In the genomic region with DNA sequence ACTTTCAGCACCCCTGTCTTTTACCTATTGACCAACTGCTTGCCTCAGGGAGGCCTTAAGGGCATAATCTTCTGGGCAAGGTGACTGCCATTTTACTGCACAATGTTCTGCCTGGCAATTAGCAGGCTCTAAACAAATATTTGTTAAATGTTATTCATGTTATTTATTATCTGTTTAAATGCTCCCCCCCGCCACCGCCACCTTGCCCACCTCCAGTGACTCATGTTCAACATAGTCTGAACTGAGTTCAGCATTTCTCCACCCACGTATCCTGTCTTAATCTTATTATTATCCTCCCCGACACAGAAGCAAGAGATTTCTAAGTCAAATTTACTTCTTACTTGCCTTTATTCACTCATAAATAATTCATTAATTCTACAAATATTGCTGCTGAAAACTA, we compare ENCODE assay signal across 19 cellular contexts.
DNase-seq lines count a peak whose midpoint lies in the region; ATAC-seq and TF ChIP-seq lines count a peak whose summit lies in the region.
"Had no signal": no experiment of that assay in that cellular context is flagged by ENCODE, and none has a peak within 500 bp of the region (broad histone marks: within the 10 kb centered on the region; RNA-seq: fewer than 3 reads in every experiment).

No MANE protein-coding gene starts in this region.

- TF ChIP-seq CTCF in activated CD8-positive, alpha-beta T cell treated with anti-CD3 and anti-CD28 coated beads for 36 hours (IDR thresholded peaks at IDR 0.05), result no peak

- intact Hi-C loops in activated CD8-positive, alpha-beta T cell treated with anti-CD3 and anti-CD28 coated beads for 36 hours (cut with micrococcal nuclease), result no loop called here
- intact Hi-C loops in head of caudate nucleus (cut with DNase I), result no loop called here

- no peaks in the 10 kb centered on the region for H3K27me3 Mint-ChIP-seq in activated CD8-positive, alpha-beta T cell treated with anti-CD3 and anti-CD28 coated beads for 36 hours
- no peaks in the 10 kb centered on the region for H3K27me3 Mint-ChIP-seq in activated CD8-positive, alpha-beta T cell treated with anti-CD3 and anti-CD28 coated beads, Interleukin-2, amount 10 ng/mL, durations not matched to agents 7 days and 5 days (ENCODE audit: low read depth)
- H3K27me3 Mint-ChIP-seq: B cell had no signal

- H3K27ac Mint-ChIP-seq in activated CD8-positive, alpha-beta T cell treated with anti-CD3 and anti-CD28 coated beads for 36 hours, result no peak overlapping the region
- H3K27ac Mint-ChIP-seq in activated CD8-positive, alpha-beta T cell treated with anti-CD3 and anti-CD28 coated beads, Interleukin-2, amount 10 ng/mL, durations not matched to agents 7 days and 5 days, result no peak overlapping the region
- H3K27ac Mint-ChIP-seq: B cell, CD14-positive monocyte, H9, HFFc6 had no signal

- no peak overlapping the region for H3K4me3 Mint-ChIP-seq in activated CD8-positive, alpha-beta T cell treated with anti-CD3 and anti-CD28 coated beads for 36 hours
- H3K4me3 Mint-ChIP-seq in activated CD8-positive, alpha-beta T cell treated with anti-CD3 and anti-CD28 coated beads, Interleukin-2, amount 10 ng/mL, durations not matched to agents 7 days and 5 days, result no peak overlapping the region
- H3K4me3 Mint-ChIP-seq: B cell, CD14-positive monocyte, H9, HFFc6 had no signal

- POLR2A ChIA-PET in activated CD8-positive, alpha-beta T cell treated with anti-CD3 and anti-CD28 coated beads for 36 hours (lab: Charles Lee), result no interaction called here
- POLR2A ChIA-PET in activated CD8-positive, alpha-beta T cell treated with anti-CD3 and anti-CD28 coated beads, Interleukin-2, amount 10 ng/mL, durations not matched to agents 7 days and 5 days (lab: Charles Lee), result no interaction called here

- no peaks in the 10 kb centered on the region for H3K36me3 Mint-ChIP-seq in activated CD8-positive, alpha-beta T cell treated with anti-CD3 and anti-CD28 coated beads for 36 hours (ENCODE audit: low read depth)
- no peaks in the 10 kb centered on the region for H3K36me3 Mint-ChIP-seq in activated CD8-positive, alpha-beta T cell treated with anti-CD3 and anti-CD28 coated beads, Interleukin-2, amount 10 ng/mL, durations not matched to agents 7 days and 5 days (ENCODE audit: low read depth)
- H3K36me3 Mint-ChIP-seq: CD14-positive monocyte had no signal

- peak; percentile 6 for DNase-seq in activated CD8-positive, alpha-beta T cell treated with anti-CD3 and anti-CD28 coated beads for 36 hours
- no peak for DNase-seq in activated CD8-positive, alpha-beta T cell treated with anti-CD3 and anti-CD28 coated beads, Interleukin-2, amount 10 ng/mL, durations not matched to agents 7 days and 5 days
- peak; percentile 64 for DNase-seq in NCI-H69 (lab: John Stamatoyannopoulos, UW)
- DNase-seq in head of caudate nucleus, result peak in 31 of 42 donors; percentile 3 to 73 (median 34)
- DNase-seq in renal cortical epithelial cell (ENCODE audit: low read depth), result peak; percentile 23
- no peak for DNase-seq in NCI-H510A (lab: John Stamatoyannopoulos, UW)
- DNase-seq in retina, result no peak
- DNase-seq: DMS79, H9, HFFc6, Karpas-422, MG63, NCI-H1436, NCI-H187 treated with DMSO at 0.1 percent for 48 hours, NCI-H2107 had no signal

- H3K4me1 Mint-ChIP-seq in activated CD8-positive, alpha-beta T cell treated with anti-CD3 and anti-CD28 coated beads for 36 hours (ENCODE audit: low read depth), result peaks cover 2% of the 10 kb centered on the region
- H3K4me1 Mint-ChIP-seq in activated CD8-positive, alpha-beta T cell treated with anti-CD3 and anti-CD28 coated beads, Interleukin-2, amount 10 ng/mL, durations not matched to agents 7 days and 5 days (ENCODE audit: low read depth), result no peaks in the 10 kb centered on the region
- H3K4me1 Mint-ChIP-seq: B cell, CD14-positive monocyte had no signal

- H3K9me3 Mint-ChIP-seq in activated CD8-positive, alpha-beta T cell treated with anti-CD3 and anti-CD28 coated beads for 36 hours, result peaks cover 13% of the 10 kb centered on the region
- peaks cover 6% of the 10 kb centered on the region for H3K9me3 Mint-ChIP-seq in activated CD8-positive, alpha-beta T cell treated with anti-CD3 and anti-CD28 coated beads, Interleukin-2, amount 10 ng/mL, durations not matched to agents 7 days and 5 days (ENCODE audit: insufficient read depth)

- no peak for ATAC-seq in activated CD8-positive, alpha-beta T cell treated with anti-CD3 and anti-CD28 coated beads for 36 hours
- ATAC-seq in activated CD8-positive, alpha-beta T cell treated with anti-CD3 and anti-CD28 coated beads, Interleukin-2, amount 10 ng/mL, durations not matched to agents 7 days and 5 days, result no peak
- no peak for ATAC-seq in activated CD4-positive, CD25-positive, alpha-beta regulatory T cell treated with anti-CD3 and anti-CD28 coated beads, Interleukin-2, amount 50 U/mL, for 24 hours
- ATAC-seq: Right ventricle myocardium inferior had no signal

- CTCF ChIA-PET in activated CD8-positive, alpha-beta T cell treated with anti-CD3 and anti-CD28 coated beads for 36 hours (lab: Charles Lee), result no interaction called here
- CTCF ChIA-PET in activated CD8-positive, alpha-beta T cell treated with anti-CD3 and anti-CD28 coated beads, Interleukin-2, amount 10 ng/mL, durations not matched to agents 7 days and 5 days (lab: Charles Lee), result no interaction called here

Comparison
In these comparisons a context has a peak if more than half of its experiments do, and no peak if none do; other contexts are left out.
1. DNase-seq: peak in activated CD8-positive, alpha-beta T cell treated with anti-CD3 and anti-CD28 coated beads for 36 hours (single experiment), NCI-H69 (single experiment), head of caudate nucleus (31 of 42) and renal cortical epithelial cell (single experiment); none in activated CD8-positive, alpha-beta T cell treated with anti-CD3 and anti-CD28 coated beads, Interleukin-2, amount 10 ng/mL, durations not matched to agents 7 days and 5 days (single experiment), NCI-H510A (single experiment) and retina (single experiment).